ENCODE assay signal across 23 cellular contexts in the genomic region with DNA sequence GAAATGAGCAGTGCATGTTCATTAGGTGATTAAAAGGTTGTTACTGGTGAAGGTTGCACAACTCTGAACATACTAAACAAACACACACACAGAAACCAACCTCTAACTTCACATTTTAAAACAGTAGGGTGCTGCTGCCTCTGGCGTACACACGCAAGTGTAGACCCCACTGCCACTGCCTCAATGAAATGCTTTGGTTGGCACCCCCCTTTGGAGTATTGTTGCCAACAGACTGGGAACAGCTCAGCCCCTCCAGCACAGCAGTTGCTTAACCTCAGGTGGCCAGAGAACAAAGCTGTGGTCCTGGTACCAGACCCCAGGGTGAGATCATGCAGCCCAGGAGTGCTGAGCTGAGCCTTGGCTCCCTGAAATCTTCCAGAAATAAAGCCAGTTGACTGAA.
DNase-seq lines count a peak whose midpoint lies in the region; ATAC-seq and TF ChIP-seq lines count a peak whose summit lies in the region.
"Had no signal": no experiment of that assay in that cellular context is flagged by ENCODE, and none has a peak within 500 bp of the region (broad histone marks: within the 10 kb centered on the region; RNA-seq: fewer than 3 reads in every experiment).

No MANE protein-coding gene starts in this region.

- H3K4me1 Mint-ChIP-seq in activated CD4-positive, alpha-beta T cell treated with anti-CD3 and anti-CD28 coated beads, Interleukin-2, amount 10 ng/mL, durations not matched to agents 24 days and 14 days: no peaks in the 10 kb centered on the region
- H3K4me1 Mint-ChIP-seq in neural progenitor cell: no peaks in the 10 kb centered on the region
- H3K4me1 Mint-ChIP-seq: B cell had no signal

- no peak overlapping the region for H3K4me2 ChIP-seq in neural progenitor cell
- H3K4me2 ChIP-seq: A549; BLaER1 treated with 17β-estradiol and CSF1 and Interleukin-3, amounts not matched to agents 10 nM and 100 nM had no signal

- H3K36me3 ChIP-seq in neural progenitor cell: no peaks in the 10 kb centered on the region

- H2AFZ ChIP-seq in neural progenitor cell (replicated peaks): peak overlapping the region; percentile 26

- no peaks in the 10 kb centered on the region for H3K4me1 ChIP-seq in neural progenitor cell
- H3K4me1 ChIP-seq: A549; BLaER1 treated with 17β-estradiol and CSF1 and Interleukin-3, amounts not matched to agents 10 nM and 100 nM; Caco-2 had no signal

- peaks cover 5% of the 10 kb centered on the region for H3K9me3 Mint-ChIP-seq in activated CD4-positive, alpha-beta T cell treated with anti-CD3 and anti-CD28 coated beads, Interleukin-2, amount 10 ng/mL, durations not matched to agents 24 days and 14 days
- H3K9me3 Mint-ChIP-seq in neural progenitor cell: peaks cover 38% of the 10 kb centered on the region
- H3K9me3 Mint-ChIP-seq: CD8-positive, alpha-beta T cell had no signal

- H3K27ac ChIP-seq in neural progenitor cell: no peak overlapping the region
- H3K27ac ChIP-seq: 22Rv1; A549; BLaER1 treated with 17β-estradiol and CSF1 and Interleukin-3, amounts not matched to agents 10 nM and 100 nM; C4-2B had no signal

- no peak overlapping the region for H3K27ac Mint-ChIP-seq in activated CD4-positive, alpha-beta T cell treated with anti-CD3 and anti-CD28 coated beads, Interleukin-2, amount 10 ng/mL, durations not matched to agents 24 days and 14 days
- no peak overlapping the region for H3K27ac Mint-ChIP-seq in neural progenitor cell
- H3K27ac Mint-ChIP-seq: B cell; CD4-positive, alpha-beta T cell; CD8-positive, alpha-beta T cell had no signal

- H3K4me3 ChIP-seq in neural progenitor cell: no peak overlapping the region
- H3K4me3 ChIP-seq: A549; BLaER1 treated with 17β-estradiol and CSF1 and Interleukin-3, amounts not matched to agents 10 nM and 100 nM; GM12878 had no signal

- intact Hi-C loops in activated CD4-positive, alpha-beta T cell treated with anti-CD3 and anti-CD28 coated beads, Interleukin-2, amount 10 ng/mL, durations not matched to agents 24 days and 14 days (cut with micrococcal nuclease): no loop called here

- no peaks in the 10 kb centered on the region for H3K9me3 ChIP-seq in neural progenitor cell (ENCODE audit: low read depth)
- H3K9me3 ChIP-seq: Caco-2 had no signal

- H3K9ac ChIP-seq in neural progenitor cell: no peak overlapping the region
- H3K9ac ChIP-seq: BLaER1 treated with 17β-estradiol and CSF1 and Interleukin-3, amounts not matched to agents 10 nM and 100 nM had no signal

- DNase-seq in activated CD4-positive, alpha-beta T cell treated with anti-CD3 and anti-CD28 coated beads, Interleukin-2, amount 10 ng/mL, durations not matched to agents 24 days and 14 days: peak; percentile 51
- no peak for DNase-seq in activated CD4-positive, alpha-beta T cell treated with anti-CD3 and anti-CD28 coated beads for 48 hours
- DNase-seq in neural progenitor cell (ENCODE audit: low spot score) (no peak), renal cortical epithelial cell (ENCODE audit: low read depth) (peak; percentile 9), DMS153 treated with DMSO at 0.1 percent for 48 hours (lab: John Stamatoyannopoulos, UW; ENCODE audit: unreplicated experiment) (no peak)
- DNase-seq: AML-193; Caco-2; Calu3; CD4-positive, alpha-beta T cell; CD8-positive, alpha-beta T cell; DMS53; DMS79; DND-41; EL; GDM1 had no signal

- ATAC-seq in GM21529 (IDR thresholded peaks at IDR 0.05; ENCODE audit: unreplicated experiment) (no peak), GM18861 (IDR thresholded peaks at IDR 0.05; ENCODE audit: unreplicated experiment) (no peak)
- ATAC-seq: A549; CD8-positive, alpha-beta T cell; GM12878 had no signal

- no peaks in the 10 kb centered on the region for H3K79me2 ChIP-seq in neural progenitor cell (ENCODE audit: low read depth)

- no peaks in the 10 kb centered on the region for H3K36me3 Mint-ChIP-seq in activated CD4-positive, alpha-beta T cell treated with anti-CD3 and anti-CD28 coated beads, Interleukin-2, amount 10 ng/mL, durations not matched to agents 24 days and 14 days (ENCODE audit: low read depth)
- H3K36me3 Mint-ChIP-seq in neural progenitor cell: peaks cover 2% of the 10 kb centered on the region
- H3K36me3 Mint-ChIP-seq: CD8-positive, alpha-beta T cell had no signal

- H3F3A ChIP-seq in neural progenitor cell (ENCODE audit: low read depth): no peaks in the 10 kb centered on the region

- no peaks in the 10 kb centered on the region for H4K20me1 ChIP-seq in neural progenitor cell (ENCODE audit: low read depth)
- H4K20me1 ChIP-seq: BLaER1 treated with 17β-estradiol and CSF1 and Interleukin-3, amounts not matched to agents 10 nM and 100 nM had no signal

- no peak for TF ChIP-seq CTCF in neural progenitor cell (IDR thresholded peaks at IDR 0.05)

- H3K4me3 Mint-ChIP-seq in activated CD4-positive, alpha-beta T cell treated with anti-CD3 and anti-CD28 coated beads, Interleukin-2, amount 10 ng/mL, durations not matched to agents 24 days and 14 days: no peak overlapping the region
- H3K4me3 Mint-ChIP-seq in neural progenitor cell: no peak overlapping the region
- H3K4me3 Mint-ChIP-seq: B cell; CD4-positive, alpha-beta T cell; CD8-positive, alpha-beta T cell had no signal

- peaks cover 23% of the 10 kb centered on the region for H3K27me3 Mint-ChIP-seq in activated CD4-positive, alpha-beta T cell treated with anti-CD3 and anti-CD28 coated beads, Interleukin-2, amount 10 ng/mL, durations not matched to agents 24 days and 14 days
- H3K27me3 Mint-ChIP-seq in neural progenitor cell (ENCODE audit: insufficient read depth, low read depth): peaks cover 7% of the 10 kb centered on the region

- H3K27me3 ChIP-seq in neural progenitor cell: no peaks in the 10 kb centered on the region
- H3K27me3 ChIP-seq: BLaER1 treated with 17β-estradiol and CSF1 and Interleukin-3, amounts not matched to agents 10 nM and 100 nM had no signal

Comparison
In these comparisons a context has a peak if more than half of its experiments do, and no peak if none do; other contexts are left out.
1. DNase-seq: peak in activated CD4-positive, alpha-beta T cell treated with anti-CD3 and anti-CD28 coated beads, Interleukin-2, amount 10 ng/mL, durations not matched to agents 24 days and 14 days (single experiment) and renal cortical epithelial cell (single experiment); none in activated CD4-positive, alpha-beta T cell treated with anti-CD3 and anti-CD28 coated beads for 48 hours (single experiment), neural progenitor cell (single experiment) and DMS153 treated with DMSO at 0.1 percent for 48 hours (single experiment).